Comparison of ENCODE assay signal across 32 cellular contexts in genomic region chr7:141838581-141838980, GRCh38. TPM values are rescaled to one million over a fixed set of nuclear protein-coding genes. Genes with fewer than 3 reads are reported as not detected.
DNase-seq lines count a peak whose midpoint lies in the region; ATAC-seq, FAIRE-seq and TF ChIP-seq lines count a peak whose summit lies in the region.
"Had no signal": no experiment of that assay in that cellular context is flagged by ENCODE, and none has a peak within 500 bp of the region (broad histone marks: within the 10 kb centered on the region; RNA-seq: fewer than 3 reads in every experiment).

No MANE protein-coding gene starts in this region.

- no peak overlapping the region for H3K18ac ChIP-seq in mesendoderm (ENCODE audit: low read length)

- no peaks in the 10 kb centered on the region for H3K9me3 ChIP-seq in K562 (replicated peaks; ENCODE audit: control insufficient read depth, insufficient read depth, low read depth, low read length)
- H3K9me3 ChIP-seq in T-helper 17 cell (ENCODE audit: control insufficient read depth, low read length, poor library complexity, severe bottlenecking) = no peaks in the 10 kb centered on the region
- H3K9me3 ChIP-seq: BE2C, BLaER1 had no signal

- TF ChIP-seq POLR2A in K562 (conservative IDR thresholded peaks at IDR 0.05) (no peak), lower leg skin (IDR thresholded peaks at IDR 0.05) (no peak)

- no peak overlapping the region for H3K4me3 Mint-ChIP-seq in T-helper 17 cell
- H3K4me3 Mint-ChIP-seq: CD14-positive monocyte; CD4-positive, alpha-beta memory T cell; CD4-positive, CD25-positive, alpha-beta regulatory T cell; CD8-positive, alpha-beta memory T cell had no signal

- H2AFZ ChIP-seq in K562 (ENCODE audit: low read depth, low read length) = no peak overlapping the region

- H2BK15ac ChIP-seq in mesendoderm (replicated peaks; ENCODE audit: low read depth) = no peak overlapping the region

- no peaks in the 10 kb centered on the region for H3K9me1 ChIP-seq in K562 (ENCODE audit: control insufficient read depth, insufficient read depth, low read length)

- peak; percentile 85 for ATAC-seq in K562
- ATAC-seq in esophagus mucosa = no peak
- no peak for ATAC-seq in T-helper 17 cell
- ATAC-seq: GM12878 had no signal

- H3K4me1 ChIP-seq in K562 (replicated peaks in 1 of 2; ENCODE audit: control insufficient read depth in 2 of 2, insufficient read depth in 2 of 2, low read length in 2 of 2) (peaks cover 0 to 8% of the 10 kb centered on the region in 2 experiments; a peak in 3 of 5 replicates), mesendoderm (ENCODE audit: control insufficient read depth, low read depth, low read length) (no peaks in the 10 kb centered on the region)
- H3K4me1 ChIP-seq: BE2C, BLaER1 had no signal

- POLR2A ChIA-PET in K562 (lab: Yijun Ruan, JAX) = no interaction called here

- no peaks in the 10 kb centered on the region for H3K79me2 ChIP-seq in K562 (ENCODE audit: control insufficient read depth, insufficient read depth, low read length)
- H3K79me2 ChIP-seq in mesendoderm (ENCODE audit: control insufficient read depth, insufficient read depth, low read length) = no peaks in the 10 kb centered on the region

- in situ Hi-C loops in K562 (cut with MboI) = no loop called here

- H3K4me3 ChIP-seq in K562 = no peak overlapping the region
- no peak overlapping the region for H3K4me3 ChIP-seq in mesendoderm (ENCODE audit: low read length)
- H3K4me3 ChIP-seq in lower leg skin (ENCODE audit: low read depth, poor library complexity, severe bottlenecking) = no peak overlapping the region
- H3K4me3 ChIP-seq: BLaER1, GM12878 had no signal

- H4K5ac ChIP-seq in mesendoderm (ENCODE audit: low read length) = no peak overlapping the region

- H3K4me1 Mint-ChIP-seq in T-helper 17 cell = no peaks in the 10 kb centered on the region
- H3K4me1 Mint-ChIP-seq: CD14-positive monocyte; CD4-positive, alpha-beta memory T cell; CD4-positive, CD25-positive, alpha-beta regulatory T cell; CD8-positive, alpha-beta memory T cell had no signal

- H3K36me3 ChIP-seq in K562 (ENCODE audit: control insufficient read depth, insufficient read depth, low read length) (no peaks in the 10 kb centered on the region), mesendoderm (ENCODE audit: control insufficient read depth, insufficient read depth, low read length) (no peaks in the 10 kb centered on the region)
- H3K36me3 ChIP-seq: BE2C, BLaER1 had no signal

- no peak overlapping the region for H3K27ac ChIP-seq in K562 (ENCODE audit: extremely low read depth, low read depth, low read length)
- H3K27ac ChIP-seq in mesendoderm (ENCODE audit: low read depth, low read length) = no peak overlapping the region
- H3K27ac ChIP-seq: BLaER1 had no signal

- no peak overlapping the region for H3K4me2 ChIP-seq in K562 (ENCODE audit: insufficient read depth, low read length)
- no peak overlapping the region for H3K4me2 ChIP-seq in mesendoderm (ENCODE audit: low read length)
- H3K4me2 ChIP-seq: BLaER1 had no signal

- TF ChIP-seq EP300 in K562 (IDR thresholded peaks at IDR 0.05; ENCODE audit: low read length) = peak; percentile 63; the same call in 1 of the 2 replicates

- no peak overlapping the region for H2BK120ac ChIP-seq in mesendoderm (ENCODE audit: low read depth, low read length)

- H3K4ac ChIP-seq in mesendoderm (ENCODE audit: low read depth, low read length) = no peak overlapping the region

- no peak overlapping the region for H3K56ac ChIP-seq in mesendoderm (ENCODE audit: low read length)

- H3K79me1 ChIP-seq in mesendoderm (ENCODE audit: low read length) = no peaks in the 10 kb centered on the region

- no peaks in the 10 kb centered on the region for H3K27me3 Mint-ChIP-seq in T-helper 17 cell
- H3K27me3 Mint-ChIP-seq: CD4-positive, alpha-beta memory T cell; CD4-positive, CD25-positive, alpha-beta regulatory T cell had no signal

- H3K9ac ChIP-seq in K562 (ENCODE audit: insufficient read depth in 1 of 2, low read depth in 2 of 2, low read length in 2 of 2) = no peak overlapping the region
- H3K9ac ChIP-seq in mesendoderm (ENCODE audit: low read length) = no peak overlapping the region
- H3K9ac ChIP-seq: BLaER1 had no signal

- peak in 43 of 76 experiments; percentile 2 to 78 (median 33) for DNase-seq in HUDEP-2 (lab: John Stamatoyannopoulos, UW; ENCODE audit: unreplicated experiment in 76 of 76)
- DNase-seq in OCI-M1 (lab: John Stamatoyannopoulos, UW) = peak; percentile 0
- peak; percentile 52 to 82 (median 68) for DNase-seq in K562 (ENCODE audit: extremely low read depth in 1 of 4, low spot score in 3 of 4)
- peak; percentile 8 for DNase-seq in mesendoderm
- DNase-seq in lower leg skin (ENCODE audit: low spot score in 2 of 2) = no peak
- DNase-seq in T-helper 17 cell = no peak
- DNase-seq: 8988T; ACHN; BE2C; C1 segment of cervical spinal cord; CD4-positive, alpha-beta memory T cell; CD4-positive, CD25-positive, alpha-beta regulatory T cell; CD8-positive, alpha-beta memory T cell; COR-L47; DMS 273 treated with DMSO at 0.1 percent for 48 hours; DMS153; DMS53; DMS79; DND-41; EL; GDM1 had no signal

- CTCF ChIA-PET in K562 (lab: Yijun Ruan, JAX; ENCODE audit: low intra/inter-chr PET ratio) = no interaction called here

- H4K20me1 ChIP-seq in K562 (replicated peaks; ENCODE audit: control insufficient read depth, insufficient read depth, low read length) = no peaks in the 10 kb centered on the region
- H4K20me1 ChIP-seq: BLaER1 had no signal

- TF ChIP-seq CTCF in K562 (IDR thresholded peaks at IDR 0.05 in 2 of 3, conservative IDR thresholded peaks at IDR 0.05 in 1 of 3; ENCODE audit: insufficient read depth in 2 of 3, low read depth in 1 of 3, low read length in 3 of 3) (no peak), lower leg skin (IDR thresholded peaks at IDR 0.05) (no peak)

- no peak for TF ChIP-seq RAD21 in K562 (CRISPR knock-in tag; conservative IDR thresholded peaks at IDR 0.05 in 1 of 2, IDR thresholded peaks at IDR 0.05 in 1 of 2)

- H3K27ac Mint-ChIP-seq in T-helper 17 cell = no peak overlapping the region
- H3K27ac Mint-ChIP-seq: CD14-positive monocyte; CD4-positive, alpha-beta memory T cell; CD4-positive, CD25-positive, alpha-beta regulatory T cell; CD8-positive, alpha-beta memory T cell had no signal

- no peak overlapping the region for H2AK5ac ChIP-seq in mesendoderm (ENCODE audit: low read length)

- no peaks in the 10 kb centered on the region for H3K27me3 ChIP-seq in K562 (ENCODE audit: control insufficient read depth in 2 of 2, insufficient read depth in 2 of 2, low read length in 2 of 2)
- no peaks in the 10 kb centered on the region for H3K27me3 ChIP-seq in mesendoderm (ENCODE audit: insufficient read depth, low read length, poor library complexity)
- H3K27me3 ChIP-seq: BE2C, BLaER1 had no signal

- intact Hi-C loops in K562 (cut with micrococcal nuclease) (no loop called here), lower leg skin (cut with DNase I; ENCODE audit: low total_unique reads) (no loop called here)

- WGBS in K562 (ENCODE audit: insufficient coverage, low coverage, missing lambda C conversion rate) = 0% methylated on average over 1 of the region's 1 CpG
- WGBS in mesendoderm (ENCODE audit: extremely low coverage, insufficient coverage, low lambda C conversion rate) = no CpG with 5 or more reads among the region's 1 CpG
- 82 to 90% methylated on average over 1 of the region's 1 CpG for WGBS in lower leg skin, 2 donors

- no TSS peak for BruUV-seq in K562 (replicated peaks; lab: Mats Ljungman, UMichigan)

- no peak overlapping the region for H2BK5ac ChIP-seq in mesendoderm (ENCODE audit: low read length)

- H3K36me3 Mint-ChIP-seq in T-helper 17 cell (ENCODE audit: low read depth) = peaks cover 2% of the 10 kb centered on the region
- H3K36me3 Mint-ChIP-seq: CD14-positive monocyte had no signal

- FAIRE-seq in K562 (lab: Jason Lieb, UNC) = peak; percentile 35
- FAIRE-seq: A204.1, GM12878, GM12892, GM18507 had no signal

- no peak overlapping the region for H3K23ac ChIP-seq in mesendoderm (ENCODE audit: low read length)

- no peak overlapping the region for H4K8ac ChIP-seq in mesendoderm (ENCODE audit: low read depth, low read length)

RNA-seq across cellular contexts. Expression of gene PRSS37, which starts 2.7 kb away (rescaled TPM):
- not detected in 2 replicates for total RNA-seq in K562 (2011; cell fraction: chromatin; rRNA removed; ENCODE audit: low replicate concordance)
- total RNA-seq in K562 (2011; cell fraction: nucleolus; rRNA removed) = not detected in 2 replicates
- total RNA-seq in K562 (2011; cell fraction: nucleoplasm; rRNA removed) = 0.29 TPM in 1 of 2 replicates, not detected in the other
- total RNA-seq in K562 (2014; rRNA removed) = not detected in 2 replicates
- total RNA-seq in K562 (2014; rRNA removed; fragmentation: Illumina TruSeq; extraction: Trizol) = not detected in 2 replicates
- not detected in 2 replicates for total RNA-seq in K562 (2015; rRNA removed; fragmentation: Illumina TruSeq; extraction: Trizol)
- not detected in 2 replicates for total RNA-seq in K562 (2021)
- polyA plus RNA-seq in K562 (2011; rRNA removed) = not detected in 2 replicates
- not detected in 2 replicates for polyA plus RNA-seq in K562 (2011; cell fraction: cytosol; rRNA removed)
- polyA plus RNA-seq in K562 (2011; cell fraction: nucleus; rRNA removed) = not detected in 2 replicates
- 0.09 and 0.17 TPM in 2 replicates for polyA plus RNA-seq in K562 (2012)
- polyA plus RNA-seq in K562 (2014; fragmentation: Illumina TruSeq; extraction: Trizol) = not detected in 2 replicates
- polyA plus RNA-seq in K562 (2014; fragmentation: Nextera tagmentation; extraction: Ambion mirVana) = not detected
- not detected in 2 replicates for polyA plus RNA-seq in K562 (2014; rRNA removed)
- not detected in 2 replicates for polyA minus RNA-seq in K562 (2011; rRNA and poly(A)+ RNA removed)
- not detected in 2 replicates for polyA minus RNA-seq in K562 (2011; cell fraction: cytosol; rRNA and poly(A)+ RNA removed)
- not detected in 2 replicates for polyA minus RNA-seq in K562 (2011; cell fraction: nucleus; rRNA and poly(A)+ RNA removed)
- not detected for polyA plus RNA-seq in mesendoderm (2013, experiment 1 of 2)
- polyA plus RNA-seq in mesendoderm (2013, experiment 2 of 2) = not detected
- total RNA-seq in esophagus mucosa = not detected
- not detected for total RNA-seq in lower leg skin
- not detected for total RNA-seq in T-helper 17 cell
- total RNA-seq: A673; CD4-positive, alpha-beta memory T cell; CD4-positive, CD25-positive, alpha-beta regulatory T cell; CD8-positive, alpha-beta memory T cell; Daoy; G401; GM12878 had no signal
- polyA plus RNA-seq: AG04450; CD14-positive monocyte; CD4-positive, CD25-positive, alpha-beta regulatory T cell; CD8-positive, alpha-beta memory T cell; GM12878 had no signal

RNA-seq across cellular contexts. Expression of gene TAS2R5, which starts 48.6 kb away (rescaled TPM):
- total RNA-seq in K562 (2011; cell fraction: chromatin; rRNA removed; ENCODE audit: low replicate concordance) = 18.4 and 37.9 TPM in 2 replicates
- 12.3 and 18.9 TPM in 2 replicates for total RNA-seq in K562 (2011; cell fraction: nucleolus; rRNA removed)
- total RNA-seq in K562 (2011; cell fraction: nucleoplasm; rRNA removed) = 22.3 and 25.3 TPM in 2 replicates
- total RNA-seq in K562 (2014; rRNA removed) = 0.65 and 1.00 TPM in 2 replicates
- 1.9 and 2.2 TPM in 2 replicates for total RNA-seq in K562 (2014; rRNA removed; fragmentation: Illumina TruSeq; extraction: Trizol)
- total RNA-seq in K562 (2015; rRNA removed; fragmentation: Illumina TruSeq; extraction: Trizol) = 1.4 and 1.6 TPM in 2 replicates
- total RNA-seq in K562 (2021) = 1.1 TPM in 2 replicates
- 4.5 and 6.3 TPM in 2 replicates for polyA plus RNA-seq in K562 (2011; rRNA removed)
- polyA plus RNA-seq in K562 (2011; cell fraction: cytosol; rRNA removed) = 1.7 and 4.8 TPM in 2 replicates
- polyA plus RNA-seq in K562 (2011; cell fraction: nucleus; rRNA removed) = 14.3 and 19.1 TPM in 2 replicates
- 0.87 and 1.6 TPM in 2 replicates for polyA plus RNA-seq in K562 (2012)
- 1.6 and 2.2 TPM in 2 replicates for polyA plus RNA-seq in K562 (2014; fragmentation: Illumina TruSeq; extraction: Trizol)
- polyA plus RNA-seq in K562 (2014; fragmentation: Nextera tagmentation; extraction: Ambion mirVana) = under 1 TPM; 0.35 to 0.37 TPM
- 2.1 and 2.2 TPM in 2 replicates for polyA plus RNA-seq in K562 (2014; rRNA removed)
- polyA minus RNA-seq in K562 (2011; rRNA and poly(A)+ RNA removed) = 9.7 and 11.0 TPM in 2 replicates
- polyA minus RNA-seq in K562 (2011; cell fraction: cytosol; rRNA and poly(A)+ RNA removed) = 1.5 TPM in 1 of 2 replicates, not detected in the other
- 10.9 and 17.5 TPM in 2 replicates for polyA minus RNA-seq in K562 (2011; cell fraction: nucleus; rRNA and poly(A)+ RNA removed)
- polyA plus RNA-seq in mesendoderm (2013, experiment 1 of 2) = 0.66 TPM
- 0.64 TPM for polyA plus RNA-seq in mesendoderm (2013, experiment 2 of 2)
- 1.0 TPM for total RNA-seq in esophagus mucosa
- 1 to 10 TPM; 1.3 to 2.1 (median 1.7) TPM for total RNA-seq in lower leg skin
- 1 to 10 TPM in 1 of 2 donors, under 1 TPM in 1; 0.90 to 1.1 TPM for total RNA-seq in T-helper 17 cell
- total RNA-seq: G401 had no signal
- polyA plus RNA-seq: CD14-positive monocyte; CD8-positive, alpha-beta memory T cell had no signal

Comparison
In these comparisons a context has a peak if more than half of its experiments do, and no peak if none do; other contexts are left out.
1. DNase-seq: peak in HUDEP-2 (43 of 76), OCI-M1 (single experiment), K562 (4 of 4) and mesendoderm (single experiment); none in lower leg skin (0 of 2) and T-helper 17 cell (0 of 3).